8 cellular contexts compared by ENCODE assay signal in genomic region chr3:39809181-39809994, GRCh38. TPM values are rescaled to one million over a fixed set of nuclear protein-coding genes. Genes with fewer than 3 reads are reported as not detected.
DNase-seq lines count a peak whose midpoint lies in the region; ATAC-seq, FAIRE-seq and TF ChIP-seq lines count a peak whose summit lies in the region.

MYRIP (plus strand) TSS chr3:39809609; CDS start chr3:39900817, 91,208 bp downstream.

- no peak within 1 kb of the TSS for H2BK5ac ChIP-seq in trophoblast cell (ENCODE audit: low read depth, low read length, poor library complexity)

- H3K4me1 ChIP-seq in A673 (ENCODE audit: insufficient read depth, low read length, poor library complexity, severe bottlenecking) (no peaks in the 10 kb centered on the region), left ventricle myocardium inferior (peaks cover 23% of the 10 kb centered on the region), trophoblast cell (ENCODE audit: control insufficient read depth in 1 of 2, insufficient read depth in 2 of 2, low read length in 2 of 2) (peaks cover 7 to 8% of the 10 kb centered on the region in 2 experiments)

- TF ChIP-seq CTCF in A673 (conservative IDR thresholded peaks at IDR 0.05; ENCODE audit: low read depth, low read length) (no peak), left ventricle myocardium inferior (IDR thresholded peaks at IDR 0.05; ENCODE audit: borderline replicate concordance) (no peak)

- intact Hi-C loops in A673 (cut with micrococcal nuclease; ENCODE audit: unreplicated experiment) (no loop called here), left ventricle myocardium inferior (cut with micrococcal nuclease) (loop anchor here (10.0 kb wide), 1 partner anchor 365 kb away; no protein-coding TSS in a partner anchor)

- H3K9me3 ChIP-seq in A673 (ENCODE audit: low read depth, low read length, poor library complexity, severe bottlenecking) (no peaks in the 10 kb centered on the region), left ventricle myocardium inferior (replicated peaks) (no peaks in the 10 kb centered on the region), trophoblast cell (ENCODE audit: insufficient read depth, low read depth, low read length) (peaks cover 6% of the 10 kb centered on the region)

- no peak within 1 kb of the TSS for H2AK5ac ChIP-seq in trophoblast cell (ENCODE audit: low read length)

- H2BK120ac ChIP-seq in trophoblast cell (ENCODE audit: insufficient read depth, low read length, poor library complexity), result no peak within 1 kb of the TSS

- H3K79me1 ChIP-seq in trophoblast cell (ENCODE audit: low read length), result no peaks in the 10 kb centered on the region

- no peak within 1 kb of the TSS for H3K23ac ChIP-seq in trophoblast cell (ENCODE audit: low read length)

- H3K79me2 ChIP-seq in trophoblast cell (ENCODE audit: control insufficient read depth, insufficient read depth, low read length, poor library complexity), result no peaks in the 10 kb centered on the region

- H3K27ac ChIP-seq in A673 (ENCODE audit: low read depth, low read length, poor library complexity, severe bottlenecking), result no peak within 1 kb of the TSS
- peak within 1 kb of the TSS; percentile 38 for H3K27ac ChIP-seq in left ventricle myocardium inferior (replicated peaks)
- no peak within 1 kb of the TSS for H3K27ac ChIP-seq in trophoblast cell (ENCODE audit: low read depth, low read length)

- no peak within 1 kb of the TSS for H4K91ac ChIP-seq in trophoblast cell (ENCODE audit: low read depth, low read length)

- H4K8ac ChIP-seq in trophoblast cell (ENCODE audit: low read depth, low read length), result no peak within 1 kb of the TSS

- H3K4me2 ChIP-seq in trophoblast cell (ENCODE audit: low read length), result peak within 1 kb of the TSS; percentile 99

- H3K4me3 ChIP-seq in A673 (ENCODE audit: low read depth, low read length, poor library complexity, severe bottlenecking), result peak within 1 kb of the TSS; percentile 28
- H3K4me3 ChIP-seq in left ventricle myocardium inferior, result peak within 1 kb of the TSS; percentile 75
- H3K4me3 ChIP-seq in trophoblast cell (ENCODE audit: low read depth, low read length), result peak within 1 kb of the TSS; percentile 75

- FAIRE-seq in GM12892 (lab: Jason Lieb, UNC), result no peak

- no peak within 1 kb of the TSS for H3K27ac Mint-ChIP-seq in activated T-helper 17 cell treated with anti-CD3 and anti-CD28 coated beads, Interleukin-2, amount 50 U/mL, for 72 hours

- no CpG with 5 or more reads among the region's 103 CpGs for WGBS in trophoblast cell (ENCODE audit: extremely low coverage, insufficient coverage, insufficient read length)

- H3K4ac ChIP-seq in trophoblast cell (ENCODE audit: low read depth, low read length), result no peak within 1 kb of the TSS

- TF ChIP-seq POLR2A in GM12892 (IDR thresholded peaks at IDR 0.05; ENCODE audit: low read depth, low read length), result no peak

- H2AFZ ChIP-seq in trophoblast cell (ENCODE audit: insufficient read depth, low read length, poor library complexity), result peak within 1 kb of the TSS; percentile 67

- H3K36me3 ChIP-seq in A673 (ENCODE audit: insufficient read depth, low read length, poor library complexity, severe bottlenecking) (no peaks in the 10 kb centered on the region), left ventricle myocardium inferior (no peaks in the 10 kb centered on the region), trophoblast cell (ENCODE audit: control insufficient read depth in 1 of 2, insufficient read depth in 2 of 2, low read length in 2 of 2) (no peaks in the 10 kb centered on the region)

- peaks cover 68% of the 10 kb centered on the region for H3K27me3 Mint-ChIP-seq in activated T-helper 17 cell treated with anti-CD3 and anti-CD28 coated beads, Interleukin-2, amount 50 U/mL, for 72 hours

- no peak within 1 kb of the TSS for H4K12ac ChIP-seq in trophoblast cell (ENCODE audit: low read depth, low read length)

- DNase-seq in A673 (ENCODE audit: low spot score), result peak; percentile 47
- peak; percentile 38 for DNase-seq in GM12892 (ENCODE audit: insufficient read length)
- peak; percentile 82 to 91 for DNase-seq in NCI-H2081 (lab: John Stamatoyannopoulos, UW)
- DNase-seq in left ventricle myocardium inferior, result peak; percentile 61
- peak; percentile 7 to 50 for DNase-seq in trophoblast cell
- DNase-seq in GOT3 (lab: John Stamatoyannopoulos, UW), result no peak

- POLR2A ChIA-PET in A673 (lab: Charles Lee; ENCODE audit: low non-redundant PET), result no interaction called here

- BruUV-seq in A673 (replicated peaks; lab: Mats Ljungman, UMichigan), result no TSS peak

- H2BK12ac ChIP-seq in trophoblast cell (ENCODE audit: low read length), result no peak within 1 kb of the TSS

- ATAC-seq in HG02798 (IDR thresholded peaks at IDR 0.05; ENCODE audit: poor library complexity, unreplicated experiment), result peak; percentile 87
- ATAC-seq in activated T-helper 17 cell treated with anti-CD3 and anti-CD28 coated beads, Interleukin-2, amount 50 U/mL, for 72 hours (replicated peaks), result no peak

- CTCF ChIA-PET in A673 (lab: Charles Lee), result no interaction called here

- peak within 1 kb of the TSS; percentile 64 for H3K4me3 Mint-ChIP-seq in activated T-helper 17 cell treated with anti-CD3 and anti-CD28 coated beads, Interleukin-2, amount 50 U/mL, for 72 hours

- H3K9ac ChIP-seq in trophoblast cell (ENCODE audit: low read length), result no peak within 1 kb of the TSS

- H3K14ac ChIP-seq in trophoblast cell (ENCODE audit: low read length), result no peak within 1 kb of the TSS

- peaks cover 5% of the 10 kb centered on the region for H3K4me1 Mint-ChIP-seq in activated T-helper 17 cell treated with anti-CD3 and anti-CD28 coated beads, Interleukin-2, amount 50 U/mL, for 72 hours

- H3K36me3 Mint-ChIP-seq in activated T-helper 17 cell treated with anti-CD3 and anti-CD28 coated beads, Interleukin-2, amount 50 U/mL, for 72 hours (ENCODE audit: low read depth), result peaks cover 5% of the 10 kb centered on the region

- H3K18ac ChIP-seq in trophoblast cell (ENCODE audit: low read length), result no peak within 1 kb of the TSS

- H3K27me3 ChIP-seq in A673 (replicated peaks; ENCODE audit: insufficient read depth, low read depth, low read length, poor library complexity) (peaks cover 45% of the 10 kb centered on the region), left ventricle myocardium inferior (ENCODE audit: low read depth) (peaks cover 41% of the 10 kb centered on the region), trophoblast cell (ENCODE audit: insufficient read depth, low read length) (peaks cover 41% of the 10 kb centered on the region)

- H3K9me3 Mint-ChIP-seq in activated T-helper 17 cell treated with anti-CD3 and anti-CD28 coated beads, Interleukin-2, amount 50 U/mL, for 72 hours, result no peaks in the 10 kb centered on the region

RNA-seq across cellular contexts. Expression of gene MYRIP, which starts in this region (rescaled TPM):
- total RNA-seq in A673 (2021), result not detected in 2 replicates
- 0.08 TPM for polyA plus RNA-seq in GM12892 (2012; ENCODE audit: missing spikeins)
- not detected for total RNA-seq in activated T-helper 17 cell treated with anti-CD3 and anti-CD28 coated beads, Interleukin-2, amount 50 U/mL, for 72 hours
- total RNA-seq in left ventricle myocardium inferior, result 1.5 TPM
- 0.01 TPM in 2 replicates for polyA plus RNA-seq in trophoblast cell (2013)

Comparison
In these comparisons a context has a peak if more than half of its experiments do, and no peak if none do; other contexts are left out.
1. Peak in DNase-seq and H3K4me3 ChIP-seq in A673; RNA of the gene not detected or under 1 TPM.